1 cellular context compared by ENCODE assay signal in genomic region chr14:75307700-75308379, GRCh38.
TF ChIP-seq lines count a peak whose summit lies in the region.

No MANE protein-coding gene starts in this region.

TF ChIP-seq in SK-N-SH treated with all-trans-retinoic acid at 6 μM for 48 hours, 23 proteins besides CTCF, POLR2A, EP300 and RAD21 (continued from another document):
- TF ChIP-seq OSR1 (CRISPR knock-in tag; IDR thresholded peaks at IDR 0.05) (no peak), TOX (CRISPR knock-in tag; IDR thresholded peaks at IDR 0.05; ENCODE audit: borderline replicate concordance) (no peak)
TF ChIP-seq in SK-N-SH treated with all-trans-retinoic acid at 6 μM for 48 hours: peak in this region for 0.
